11 cellular contexts compared by ENCODE assay signal in genomic region chr7:155208681-155209477, GRCh38.
DNase-seq lines count a peak whose midpoint lies in the region; ATAC-seq and TF ChIP-seq lines count a peak whose summit lies in the region.
"Had no signal": no experiment of that assay in that cellular context is flagged by ENCODE, and none has a peak within 500 bp of the region (broad histone marks: within the 10 kb centered on the region; RNA-seq: fewer than 3 reads in every experiment).

No MANE protein-coding gene starts in this region.

- CTCF ChIA-PET in Calu3 (lab: Charles Lee): no interaction called here

- no peak overlapping the region for H3K27ac ChIP-seq in trophoblast cell (ENCODE audit: low read depth, low read length)
- no peak overlapping the region for H3K27ac ChIP-seq in Karpas-422 (ENCODE audit: low read length)

- H3K9me3 ChIP-seq in trophoblast cell (ENCODE audit: insufficient read depth, low read depth, low read length) (peaks cover 14% of the 10 kb centered on the region), Karpas-422 (ENCODE audit: low read length) (no peaks in the 10 kb centered on the region)
- H3K9me3 ChIP-seq: SK-N-SH had no signal

- intact Hi-C loops in Calu3 (cut with micrococcal nuclease; ENCODE audit: unreplicated experiment): no loop called here

- H3K27ac Mint-ChIP-seq in Calu3 (ENCODE audit: unreplicated experiment): peak overlapping the region; percentile 65

- no peak overlapping the region for H2BK5ac ChIP-seq in trophoblast cell (ENCODE audit: low read depth, low read length, poor library complexity)

- H2AK5ac ChIP-seq in trophoblast cell (ENCODE audit: low read length): no peak overlapping the region

- H3K23ac ChIP-seq in trophoblast cell (ENCODE audit: low read length): peak overlapping the region; percentile 66

- H3K27me3 ChIP-seq in trophoblast cell (ENCODE audit: insufficient read depth, low read length) (no peaks in the 10 kb centered on the region), Karpas-422 (ENCODE audit: low read length) (no peaks in the 10 kb centered on the region)

- no peak overlapping the region for H4K91ac ChIP-seq in trophoblast cell (ENCODE audit: low read depth, low read length)

- H3K79me1 ChIP-seq in trophoblast cell (ENCODE audit: low read length): peaks cover 15% of the 10 kb centered on the region

- H2AFZ ChIP-seq in trophoblast cell (ENCODE audit: insufficient read depth, low read length, poor library complexity) (no peak overlapping the region), Karpas-422 (ENCODE audit: low read length) (no peak overlapping the region)

- no peak overlapping the region for H2BK12ac ChIP-seq in trophoblast cell (ENCODE audit: low read length)

- ATAC-seq in GM18870 (IDR thresholded peaks at IDR 0.05; ENCODE audit: unreplicated experiment) (no peak), HG02642 (IDR thresholded peaks at IDR 0.05; ENCODE audit: poor library complexity, unreplicated experiment) (no peak)

- no peaks in the 10 kb centered on the region for H3K27me3 Mint-ChIP-seq in Calu3 (ENCODE audit: unreplicated experiment)

- no peak for TF ChIP-seq CTCF in Calu3 (IDR thresholded peaks at IDR 0.05; ENCODE audit: unreplicated experiment)

- no TSS peak for BruUV-seq in Calu3 (replicated peaks; lab: Mats Ljungman, UMichigan)

- no peak overlapping the region for H3K4me3 ChIP-seq in trophoblast cell (ENCODE audit: low read depth, low read length)
- H3K4me3 ChIP-seq in Karpas-422 (ENCODE audit: low read length): no peak overlapping the region
- H3K4me3 ChIP-seq: coronary artery had no signal

- DNase-seq in Calu3 (peak; percentile 67), LHCN-M2 (ENCODE audit: low read depth) (peak; percentile 73), dermis blood vessel endothelial cell (peak; percentile 77), trophoblast cell (peak in 1 of 2 donors; percentile 33), Karpas-422 (no peak), NCI-H187 treated with DMSO at 0.1 percent for 48 hours (lab: John Stamatoyannopoulos, UW) (no peak)
- DNase-seq: NCI-H1436, SK-N-SH had no signal

- no peak overlapping the region for H3K18ac ChIP-seq in trophoblast cell (ENCODE audit: low read length)

- no peaks in the 10 kb centered on the region for H4K20me1 ChIP-seq in Karpas-422 (ENCODE audit: insufficient read depth, low read depth, low read length)

- peaks cover 3% of the 10 kb centered on the region for H3K9me3 Mint-ChIP-seq in Calu3 (ENCODE audit: low read depth, unreplicated experiment)

- H3K4me2 ChIP-seq in trophoblast cell (ENCODE audit: low read length) (no peak overlapping the region), Karpas-422 (ENCODE audit: low read depth, low read length, poor library complexity, severe bottlenecking) (no peak overlapping the region)
- H3K4me2 ChIP-seq: SK-N-SH had no signal

- no peak overlapping the region for H3K14ac ChIP-seq in trophoblast cell (ENCODE audit: low read length)

- H3K36me3 Mint-ChIP-seq in Calu3 (ENCODE audit: insufficient read depth, unreplicated experiment): peaks cover 17% of the 10 kb centered on the region

- no peak overlapping the region for H3K9ac ChIP-seq in trophoblast cell (ENCODE audit: low read length)
- H3K9ac ChIP-seq in Karpas-422 (ENCODE audit: low read length): no peak overlapping the region
- H3K9ac ChIP-seq: SK-N-SH had no signal

- no peak overlapping the region for H4K8ac ChIP-seq in trophoblast cell (ENCODE audit: low read depth, low read length)

- H2BK120ac ChIP-seq in trophoblast cell (ENCODE audit: insufficient read depth, low read length, poor library complexity): no peak overlapping the region

- no peak overlapping the region for H4K12ac ChIP-seq in trophoblast cell (ENCODE audit: low read depth, low read length)

- H3K9me2 ChIP-seq in Karpas-422 (replicated peaks; ENCODE audit: insufficient read depth, low read length): no peaks in the 10 kb centered on the region
- H3K9me2 ChIP-seq: SK-N-SH had no signal

- H3K79me2 ChIP-seq in trophoblast cell (ENCODE audit: control insufficient read depth, insufficient read depth, low read length, poor library complexity) (no peaks in the 10 kb centered on the region), Karpas-422 (ENCODE audit: low read length) (no peaks in the 10 kb centered on the region)

- no peak overlapping the region for H3K4me3 Mint-ChIP-seq in Calu3 (ENCODE audit: low read depth, unreplicated experiment)

- WGBS in trophoblast cell (ENCODE audit: extremely low coverage, insufficient coverage, insufficient read length): no CpG with 5 or more reads among the region's 15 CpGs

- H3K4me1 ChIP-seq in trophoblast cell (ENCODE audit: control insufficient read depth in 1 of 2, insufficient read depth in 2 of 2, low read length in 2 of 2) (peaks cover 16 to 21% of the 10 kb centered on the region in 2 experiments), Karpas-422 (ENCODE audit: low read length) (peaks cover 24% of the 10 kb centered on the region)

- peaks cover 53% of the 10 kb centered on the region for H3K4me1 Mint-ChIP-seq in Calu3 (ENCODE audit: low read depth, unreplicated experiment)

- H3K36me3 ChIP-seq in trophoblast cell (ENCODE audit: control insufficient read depth in 1 of 2, insufficient read depth in 2 of 2, low read length in 2 of 2) (no peaks in the 10 kb centered on the region), Karpas-422 (ENCODE audit: insufficient read depth, low read length) (no peaks in the 10 kb centered on the region)

- H3K4ac ChIP-seq in trophoblast cell (ENCODE audit: low read depth, low read length): no peak overlapping the region

Comparison
In these comparisons a context has a peak if more than half of its experiments do, and no peak if none do; other contexts are left out.
1. DNase-seq: peak in Calu3 (single experiment), LHCN-M2 (single experiment) and dermis blood vessel endothelial cell (single experiment); none in Karpas-422 (single experiment) and NCI-H187 treated with DMSO at 0.1 percent for 48 hours (single experiment).